Comparison of ENCODE assay signal across 9 cellular contexts in genomic region chr6:108798672-108799355, GRCh38. TPM values are rescaled to one million over a fixed set of nuclear protein-coding genes. Genes with fewer than 3 reads are reported as not detected.
DNase-seq lines count a peak whose midpoint lies in the region; ATAC-seq and TF ChIP-seq lines count a peak whose summit lies in the region.
"Had no signal": no experiment of that assay in that cellular context is flagged by ENCODE, and none has a peak within 500 bp of the region (broad histone marks: within the 10 kb centered on the region; RNA-seq: fewer than 3 reads in every experiment).

No MANE protein-coding gene starts in this region.

- intact Hi-C loops in A673 (cut with micrococcal nuclease; ENCODE audit: unreplicated experiment) = no loop called here
- intact Hi-C loops in naive thymus-derived CD4-positive, alpha-beta T cell (cut with micrococcal nuclease) = loop anchor here in 1 of 2 donors (1.0 kb wide), 1 partner anchor 36 kb away; no protein-coding TSS in a partner anchor
- intact Hi-C loops in thyroid gland (cut with DNase I) = no loop called here
- intact Hi-C loops in vagina (cut with DNase I) = no loop called here

- ATAC-seq in T-cell (replicated peaks in 1 of 4) = peak; percentile 96 to 100 (median 98)
- peak; percentile 92 for ATAC-seq in naive thymus-derived CD4-positive, alpha-beta T cell
- ATAC-seq in HG03175 (IDR thresholded peaks at IDR 0.05; ENCODE audit: unreplicated experiment) = no peak

- CTCF ChIA-PET in A673 (lab: Charles Lee) = no interaction called here
- CTCF ChIA-PET in T-cell (lab: Charles Lee) = no interaction called here
- CTCF ChIA-PET in naive thymus-derived CD4-positive, alpha-beta T cell (lab: Charles Lee) = interaction anchor here (0.9 to 1.0 kb wide), 2 partner anchors 255 to 274 kb away, joined by 3 to 4 read pairs; no protein-coding TSS in a partner anchor

- H3K27me3 ChIP-seq in A673 (replicated peaks; ENCODE audit: insufficient read depth, low read depth, low read length, poor library complexity) = no peaks in the 10 kb centered on the region
- no peaks in the 10 kb centered on the region for H3K27me3 ChIP-seq in naive thymus-derived CD4-positive, alpha-beta T cell (ENCODE audit: control insufficient read depth in 2 of 2, insufficient read depth in 2 of 2, low read length in 2 of 2)
- H3K27me3 ChIP-seq in thyroid gland = no peaks in the 10 kb centered on the region
- no peaks in the 10 kb centered on the region for H3K27me3 ChIP-seq in vagina

- peaks cover 19 to 36% (median 23%) of the 10 kb centered on the region in 3 donors for H3K4me1 Mint-ChIP-seq in T-cell
- H3K4me1 Mint-ChIP-seq in activated naive CD8-positive, alpha-beta T cell treated with anti-CD3 and anti-CD28 coated beads for 36 hours = peaks cover 19% of the 10 kb centered on the region
- peaks cover 20 to 36% (median 22%) of the 10 kb centered on the region in 7 donors for H3K4me1 Mint-ChIP-seq in naive thymus-derived CD4-positive, alpha-beta T cell

- peak overlapping the region; percentile 89 to 93 for H3K27ac Mint-ChIP-seq in T-cell
- H3K27ac Mint-ChIP-seq in activated naive CD8-positive, alpha-beta T cell treated with anti-CD3 and anti-CD28 coated beads for 36 hours = peak overlapping the region; percentile 54
- H3K27ac Mint-ChIP-seq in naive thymus-derived CD4-positive, alpha-beta T cell = peak overlapping the region; percentile 68 to 94 (median 84)

- peak overlapping the region; percentile 57 to 68 (median 58) for H3K4me3 Mint-ChIP-seq in T-cell
- H3K4me3 Mint-ChIP-seq in activated naive CD8-positive, alpha-beta T cell treated with anti-CD3 and anti-CD28 coated beads for 36 hours = peak overlapping the region; percentile 56
- peak overlapping the region; percentile 61 to 86 (median 78) for H3K4me3 Mint-ChIP-seq in naive thymus-derived CD4-positive, alpha-beta T cell

- POLR2A ChIA-PET in A673 (lab: Charles Lee; ENCODE audit: low non-redundant PET) = no interaction called here
- POLR2A ChIA-PET in T-cell (lab: Charles Lee) = interaction anchor here in 1 of 2 donors (0.6 kb wide), 1 partner anchor 54 kb away, joined by 4 read pairs; no protein-coding TSS in a partner anchor
- POLR2A ChIA-PET in naive thymus-derived CD4-positive, alpha-beta T cell (lab: Charles Lee) = interaction anchor here (1.1 kb wide), 1 partner anchor 8 kb away, joined by 3 read pairs; no protein-coding TSS in a partner anchor

- no peaks in the 10 kb centered on the region for H3K9me3 Mint-ChIP-seq in T-cell
- H3K9me3 Mint-ChIP-seq in activated naive CD8-positive, alpha-beta T cell treated with anti-CD3 and anti-CD28 coated beads for 36 hours = no peaks in the 10 kb centered on the region
- no peaks in the 10 kb centered on the region for H3K9me3 Mint-ChIP-seq in naive thymus-derived CD4-positive, alpha-beta T cell

- no peak overlapping the region for H3K27ac ChIP-seq in A673 (ENCODE audit: low read depth, low read length, poor library complexity, severe bottlenecking)
- no peak overlapping the region for H3K27ac ChIP-seq in naive thymus-derived CD4-positive, alpha-beta T cell (ENCODE audit: low read depth, low read length)
- H3K27ac ChIP-seq in thyroid gland = no peak overlapping the region
- H3K27ac ChIP-seq in vagina = no peak overlapping the region
- H3K27ac ChIP-seq: C4-2B had no signal

- no peaks in the 10 kb centered on the region for H3K36me3 Mint-ChIP-seq in T-cell
- H3K36me3 Mint-ChIP-seq in activated naive CD8-positive, alpha-beta T cell treated with anti-CD3 and anti-CD28 coated beads for 36 hours = no peaks in the 10 kb centered on the region
- peaks cover 0 to 4% (median 0%) of the 10 kb centered on the region in 5 donors for H3K36me3 Mint-ChIP-seq in naive thymus-derived CD4-positive, alpha-beta T cell

- DNase-seq in A673 (ENCODE audit: low spot score) (peak; percentile 52), T-cell (peak; percentile 27 to 69 (median 54)), thyroid gland (peak; percentile 20 to 22), vagina (ENCODE audit: extremely low spot score in 2 of 2) (no peak), DMS53 treated with DMSO at 0.1 percent for 48 hours (lab: John Stamatoyannopoulos, UW; ENCODE audit: unreplicated experiment) (no peak)
- peak; percentile 52 for DNase-seq in activated naive CD8-positive, alpha-beta T cell treated with anti-CD3 and anti-CD28 coated beads for 36 hours
- DNase-seq in naive thymus-derived CD4-positive, alpha-beta T cell = peak; percentile 17 to 63 (median 56)

- H3K9me3 ChIP-seq in A673 (ENCODE audit: low read depth, low read length, poor library complexity, severe bottlenecking) = no peaks in the 10 kb centered on the region
- no peaks in the 10 kb centered on the region for H3K9me3 ChIP-seq in naive thymus-derived CD4-positive, alpha-beta T cell (ENCODE audit: control insufficient read depth in 2 of 3, low read length in 3 of 3)
- H3K9me3 ChIP-seq in thyroid gland = no peaks in the 10 kb centered on the region
- H3K9me3 ChIP-seq in vagina = no peaks in the 10 kb centered on the region

- H3K4me3 ChIP-seq in A673 (ENCODE audit: low read depth, low read length, poor library complexity, severe bottlenecking) (no peak overlapping the region), thyroid gland (replicated peaks in 1 of 3) (no peak overlapping the region), vagina (no peak overlapping the region)
- H3K4me3 ChIP-seq in naive thymus-derived CD4-positive, alpha-beta T cell (ENCODE audit: low read length) = no peak overlapping the region

- TF ChIP-seq POLR2A in thyroid gland (IDR thresholded peaks at IDR 0.05) = no peak
- TF ChIP-seq POLR2A in vagina (IDR thresholded peaks at IDR 0.05) = no peak

- H3K4me1 ChIP-seq in A673 (ENCODE audit: insufficient read depth, low read length, poor library complexity, severe bottlenecking) (peaks cover 8% of the 10 kb centered on the region), thyroid gland (no peaks in the 10 kb centered on the region), vagina (peaks cover 5% of the 10 kb centered on the region)
- H3K4me1 ChIP-seq in naive thymus-derived CD4-positive, alpha-beta T cell (ENCODE audit: control insufficient read depth in 2 of 2, insufficient read depth in 2 of 2, low read length in 2 of 2) = peaks cover 16 to 31% of the 10 kb centered on the region in 2 donors

- H3K36me3 ChIP-seq in A673 (ENCODE audit: insufficient read depth, low read length, poor library complexity, severe bottlenecking) = no peaks in the 10 kb centered on the region
- no peaks in the 10 kb centered on the region for H3K36me3 ChIP-seq in naive thymus-derived CD4-positive, alpha-beta T cell (ENCODE audit: control insufficient read depth in 2 of 3, insufficient read depth in 3 of 3, low read length in 3 of 3)
- no peaks in the 10 kb centered on the region for H3K36me3 ChIP-seq in thyroid gland
- H3K36me3 ChIP-seq in vagina = no peaks in the 10 kb centered on the region

- TF ChIP-seq CTCF in A673 (conservative IDR thresholded peaks at IDR 0.05; ENCODE audit: low read depth, low read length) (no peak), thyroid gland (IDR thresholded peaks at IDR 0.05) (no peak), vagina (IDR thresholded peaks at IDR 0.05) (no peak)

- BruUV-seq in A673 (replicated peaks; lab: Mats Ljungman, UMichigan) = no TSS peak

- 74 to 83% methylated on average over 18 of the region's 18 CpGs for WGBS in thyroid gland, 2 donors

- H3K27me3 Mint-ChIP-seq in T-cell = no peaks in the 10 kb centered on the region
- H3K27me3 Mint-ChIP-seq in activated naive CD8-positive, alpha-beta T cell treated with anti-CD3 and anti-CD28 coated beads for 36 hours = no peaks in the 10 kb centered on the region
- H3K27me3 Mint-ChIP-seq in naive thymus-derived CD4-positive, alpha-beta T cell = peaks cover 0 to 7% (median 0%) of the 10 kb centered on the region in 5 donors

RNA-seq across cellular contexts. Expression of gene ARMC2, which starts 49.4 kb away (rescaled TPM):
- 12.0 and 12.6 TPM in 2 replicates for total RNA-seq in A673 (2021)
- total RNA-seq in T-cell = 1 to 10 TPM; 6.4 to 10.0 (median 8.1) TPM
- total RNA-seq in activated naive CD8-positive, alpha-beta T cell treated with anti-CD3 and anti-CD28 coated beads for 36 hours = 1 to 10 TPM; 3.4 to 3.5 TPM
- total RNA-seq in naive thymus-derived CD4-positive, alpha-beta T cell = 10 to 100 TPM in 2 of 5 experiments, 1 to 10 TPM in 3; 6.2 to 12.7 (median 7.9) TPM
- 1 to 10 TPM; 3.6 to 5.4 TPM for polyA plus RNA-seq in naive thymus-derived CD4-positive, alpha-beta T cell
- total RNA-seq in thyroid gland = 1 to 10 TPM; 5.2 to 9.3 (median 6.9) TPM
- 11.5 TPM for total RNA-seq in vagina

Comparison
In these comparisons a context has a peak if more than half of its experiments do, and no peak if none do; other contexts are left out.
1. DNase-seq: peak in A673 (single experiment), T-cell (34 of 34), activated naive CD8-positive, alpha-beta T cell treated with anti-CD3 and anti-CD28 coated beads for 36 hours (single experiment), naive thymus-derived CD4-positive, alpha-beta T cell (9 of 9) and thyroid gland (2 of 2); none in vagina (0 of 2) and DMS53 treated with DMSO at 0.1 percent for 48 hours (single experiment).
2. Peak in every context shown above with its lines, with median percentiles within 50 percentile points of each other: H3K27ac Mint-ChIP-seq and H3K4me3 Mint-ChIP-seq.